Comparison of ENCODE assay signal across 17 cellular contexts in the genomic region with DNA sequence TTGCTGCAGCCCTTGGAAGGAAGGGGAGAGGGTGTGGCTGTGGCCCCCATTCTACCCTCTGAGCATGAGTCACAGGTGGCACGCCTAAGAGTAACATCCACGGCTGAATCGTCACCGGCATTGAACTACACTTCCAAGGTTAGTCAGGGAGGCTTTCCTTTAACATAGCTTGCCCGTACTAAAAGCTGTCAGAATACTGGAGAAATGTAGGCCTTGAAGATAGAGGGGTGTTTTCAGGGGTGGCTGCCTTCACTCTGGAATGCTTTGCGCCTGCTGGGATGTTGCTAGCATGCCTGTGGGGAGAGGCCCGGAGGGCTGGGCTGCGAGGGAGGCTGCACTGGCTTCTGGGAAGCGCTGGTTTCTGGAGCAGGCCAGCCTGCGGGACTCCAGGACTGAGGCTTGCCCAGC.
DNase-seq lines count a peak whose midpoint lies in the region; ATAC-seq, FAIRE-seq and TF ChIP-seq lines count a peak whose summit lies in the region.
"Had no signal": no experiment of that assay in that cellular context is flagged by ENCODE, and none has a peak within 500 bp of the region (broad histone marks: within the 10 kb centered on the region; RNA-seq: fewer than 3 reads in every experiment).

No MANE protein-coding gene starts in this region.

- peak overlapping the region; percentile 55 for H3K27ac Mint-ChIP-seq in astrocyte (ENCODE audit: unreplicated experiment)

- H3K4me1 ChIP-seq in HepG2 (ENCODE audit: insufficient read depth, low read length) (no peaks in the 10 kb centered on the region), right lobe of liver (no peaks in the 10 kb centered on the region), astrocyte (ENCODE audit: insufficient read depth, low read length) (no peaks in the 10 kb centered on the region)
- H3K4me1 ChIP-seq: breast epithelium, heart left ventricle, right atrium auricular region, tibial artery had no signal

- peak overlapping the region; percentile 50 for H3K4me3 Mint-ChIP-seq in astrocyte (ENCODE audit: unreplicated experiment)

- no peak for TF ChIP-seq RAD21 in HepG2 (CRISPR knock-in tag; IDR thresholded peaks at IDR 0.05)

- ATAC-seq in HepG2 (peak; percentile 37; the same call in 1 of the 3 replicates), right lobe of liver (no peak), GM19023 (IDR thresholded peaks at IDR 0.05; ENCODE audit: unreplicated experiment) (no peak)
- ATAC-seq: activated CD4-positive, CD25-positive, alpha-beta regulatory T cell treated with anti-CD3 and anti-CD28 coated beads, Interleukin-2, amount 50 U/mL, for 24 hours; heart left ventricle had no signal

- H3K27me3 ChIP-seq in HepG2 (ENCODE audit: control insufficient read depth in 1 of 2, insufficient read depth in 2 of 2, low read length in 2 of 2) (no peaks in the 10 kb centered on the region), right lobe of liver (no peaks in the 10 kb centered on the region), astrocyte (ENCODE audit: insufficient read depth, low read length) (no peaks in the 10 kb centered on the region)
- H3K27me3 ChIP-seq: breast epithelium, heart left ventricle, right atrium auricular region, SJSA1, tibial artery had no signal

- H3K36me3 ChIP-seq in HepG2 (replicated peaks in 1 of 2; ENCODE audit: control insufficient read depth in 1 of 2, insufficient read depth in 2 of 2, low read length in 2 of 2) (peaks cover 3 to 19% of the 10 kb centered on the region in 2 experiments), right lobe of liver (no peaks in the 10 kb centered on the region), astrocyte (ENCODE audit: insufficient read depth, low read length) (no peaks in the 10 kb centered on the region)
- H3K36me3 ChIP-seq: breast epithelium, right atrium auricular region had no signal

- TF ChIP-seq EP300 in HepG2 (IDR thresholded peaks at IDR 0.05; ENCODE audit: low read depth in 2 of 2, low read length in 2 of 2) (no peak), HepG2 (CRISPR knock-in tag; IDR thresholded peaks at IDR 0.05; ENCODE audit: borderline replicate concordance) (no peak)

- peaks cover 8% of the 10 kb centered on the region for H3K36me3 Mint-ChIP-seq in astrocyte (ENCODE audit: low read depth, unreplicated experiment)

- H3K27ac ChIP-seq in HepG2 (ENCODE audit: extremely low read length, insufficient read depth, low read length), result no peak overlapping the region
- H3K27ac ChIP-seq in right lobe of liver, result no peak overlapping the region
- H3K27ac ChIP-seq in astrocyte (ENCODE audit: low read depth, low read length), result no peak overlapping the region
- H3K27ac ChIP-seq: breast epithelium, heart left ventricle, right atrium auricular region, SJSA1, tibial artery had no signal

- WGBS in HepG2 (ENCODE audit: low lambda C conversion rate), result 98% methylated on average over 9 of the region's 10 CpGs
- WGBS in right lobe of liver (ENCODE audit: insufficient coverage, low coverage, low lambda C conversion rate, missing lambda C conversion rate), result 97% methylated on average over 7 of the region's 10 CpGs

- no peaks in the 10 kb centered on the region for H3K27me3 Mint-ChIP-seq in astrocyte (ENCODE audit: low read depth, unreplicated experiment)

- no peaks in the 10 kb centered on the region for H3K9me3 ChIP-seq in HepG2 (ENCODE audit: low read length)
- no peaks in the 10 kb centered on the region for H3K9me3 ChIP-seq in right lobe of liver
- no peaks in the 10 kb centered on the region for H3K9me3 ChIP-seq in astrocyte (ENCODE audit: insufficient read depth, low read depth, low read length)
- H3K9me3 ChIP-seq: breast epithelium, heart left ventricle, right atrium auricular region, SJSA1, tibial artery had no signal

- intact Hi-C loops in HepG2 (cut with micrococcal nuclease; ENCODE audit: unreplicated experiment) (no loop called here), right lobe of liver (cut with DNase I) (no loop called here)

- no peak overlapping the region for H3K9ac ChIP-seq in HepG2 (ENCODE audit: insufficient read depth, low read depth, low read length)
- H3K9ac ChIP-seq in astrocyte (ENCODE audit: low read length), result no peak overlapping the region

- no peak for DNase-seq in HepG2 (ENCODE audit: low spot score)
- no peak for DNase-seq in right lobe of liver
- DNase-seq in astrocyte (ENCODE audit: low read depth), result peak; percentile 74
- peak; percentile 53 for DNase-seq in islet precursor cell
- DNase-seq in urothelium cell line (ENCODE audit: low spot score), result peak; percentile 48
- no peak for DNase-seq in NCI-H1105 (lab: John Stamatoyannopoulos, UW)
- DNase-seq in central memory CD4-positive, alpha-beta T cell, result no peak
- DNase-seq: activated T-cell treated with anti-CD3 and anti-CD28 coated beads, Interleukin-2, amount 50 U/mL, for 1 hour; heart left ventricle; NCI-H524 treated with DMSO at 0.1 percent for 48 hours; tibial artery had no signal

- CTCF ChIA-PET in HepG2 (lab: Yijun Ruan, JAX; ENCODE audit: low intra/inter-chr PET ratio, low total read pairs), result no interaction called here

- no peaks in the 10 kb centered on the region for H3K9me3 Mint-ChIP-seq in astrocyte (ENCODE audit: unreplicated experiment)

- H3K4me3 ChIP-seq in HepG2 (replicated peaks in 1 of 3; ENCODE audit: insufficient read depth in 1 of 3, low read depth in 2 of 3, low read length in 3 of 3) (no peak overlapping the region), right lobe of liver (no peak overlapping the region), astrocyte (ENCODE audit: insufficient read depth, low read depth, low read length) (no peak overlapping the region)
- H3K4me3 ChIP-seq: breast epithelium, heart left ventricle, right atrium auricular region, SJSA1, tibial artery had no signal

- BruUV-seq in HepG2 (replicated peaks; lab: Mats Ljungman, UMichigan), result no TSS peak

- POLR2A ChIA-PET in HepG2 (lab: Yijun Ruan, JAX), result no interaction called here

- no peak for TF ChIP-seq POLR2A in HepG2 (IDR thresholded peaks at IDR 0.05; ENCODE audit: insufficient read depth in 1 of 2, low read depth in 2 of 2, low read length in 2 of 2)
- no peak for TF ChIP-seq POLR2A in right lobe of liver (IDR thresholded peaks at IDR 0.05)

- in situ Hi-C loops in HepG2 (cut with HindIII; ENCODE audit: extremely low pct_ligation_motif_present, low pct_unique_long_range_greater_than_20kb), result no loop called here

- H3K4me2 ChIP-seq in HepG2 (ENCODE audit: low read depth, low read length), result no peak overlapping the region
- no peak overlapping the region for H3K4me2 ChIP-seq in astrocyte (ENCODE audit: low read length)

- H3K4me1 Mint-ChIP-seq in astrocyte (ENCODE audit: low read depth, unreplicated experiment), result peaks cover 13% of the 10 kb centered on the region

- H4K20me1 ChIP-seq in HepG2 (ENCODE audit: insufficient read depth, low read length) (no peaks in the 10 kb centered on the region; the same call in 1 of the 2 replicates), astrocyte (ENCODE audit: insufficient read depth, low read length) (no peaks in the 10 kb centered on the region)

- FAIRE-seq in HepG2 (lab: Jason Lieb, UNC) (no peak), astrocyte (lab: Jason Lieb, UNC) (no peak), urothelium cell line (lab: Jason Lieb, UNC) (no peak)
- FAIRE-seq: GM12892 had no signal

- H2AFZ ChIP-seq in HepG2 (ENCODE audit: low read length) (no peak overlapping the region), astrocyte (ENCODE audit: low read depth, low read length) (no peak overlapping the region)

- TF ChIP-seq CTCF in HepG2 (CRISPR knock-in tag; IDR thresholded peaks at IDR 0.05), result no peak
- TF ChIP-seq CTCF in right lobe of liver (IDR thresholded peaks at IDR 0.05), result no peak
- TF ChIP-seq CTCF in astrocyte (IDR thresholded peaks at IDR 0.05; ENCODE audit: insufficient read depth, low read depth, low read length), result no peak

- H3K79me2 ChIP-seq in HepG2 (ENCODE audit: insufficient read depth, low read length) (no peaks in the 10 kb centered on the region), astrocyte (ENCODE audit: insufficient read depth, low read length) (no peaks in the 10 kb centered on the region)

TF ChIP-seq in HepG2, 621 proteins besides CTCF, POLR2A, EP300 and RAD21:
- TF ChIP-seq ZFYVE20 (CRISPR knock-in tag; IDR thresholded peaks at IDR 0.05; ENCODE audit: borderline replicate concordance, low read depth) (no peak), ZNF687 (CRISPR knock-in tag; IDR thresholded peaks at IDR 0.05) (peak; percentile 19; the same call in 1 of the 2 replicates)
TF ChIP-seq in HepG2: peak in this region for 1.

Comparison
In these comparisons a context has a peak if more than half of its experiments do, and no peak if none do; other contexts are left out.
1. DNase-seq: peak in astrocyte (single experiment), islet precursor cell (single experiment) and urothelium cell line (single experiment); none in HepG2 (single experiment), right lobe of liver (0 of 3), NCI-H1105 (single experiment) and central memory CD4-positive, alpha-beta T cell (single experiment).